ENCODE assay signal across 17 cellular contexts in genomic region chr7:134873253-134873652, GRCh38.
DNase-seq lines count a peak whose midpoint lies in the region; ATAC-seq and TF ChIP-seq lines count a peak whose summit lies in the region.
"Had no signal": no experiment of that assay in that cellular context is flagged by ENCODE, and none has a peak within 500 bp of the region (broad histone marks: within the 10 kb centered on the region; RNA-seq: fewer than 3 reads in every experiment).

No MANE protein-coding gene starts in this region.

- in situ Hi-C loops in IMR-90 (cut with MboI; ENCODE audit: low sequenced_read_pairs) (no loop called here), transverse colon (cut with MboI; ENCODE audit: low pct_ligation_motif_present in 1 of 4, low pct_unique_long_range_greater_than_20kb in 1 of 4, low sequenced_read_pairs in 3 of 4) (no loop called here)

- H4K91ac ChIP-seq in IMR-90 (ENCODE audit: insufficient read depth, low read depth, low read length) = no peak overlapping the region

- H2BK120ac ChIP-seq in IMR-90 (ENCODE audit: low read depth, low read length) = no peak overlapping the region

- no peak overlapping the region for H3K4me2 ChIP-seq in IMR-90 (ENCODE audit: low read depth, low read length)

- no peak overlapping the region for H2BK15ac ChIP-seq in IMR-90 (ENCODE audit: low read depth, low read length)

- H4K8ac ChIP-seq in IMR-90 (ENCODE audit: low read depth in 2 of 2, low read length in 2 of 2) = peak overlapping the region in 1 of 2 experiments; percentile 57; a peak in 1 of 4 replicates

- no peak overlapping the region; the same call in 1 of the 2 replicates for H3K14ac ChIP-seq in IMR-90 (replicated peaks; ENCODE audit: low read depth, low read length)

- peaks cover 76% of the 10 kb centered on the region for H4K20me1 ChIP-seq in IMR-90 (ENCODE audit: insufficient read depth, low read length)

- H3K9me3 ChIP-seq in IMR-90 (ENCODE audit: control insufficient read depth, insufficient read depth, low read length) (no peaks in the 10 kb centered on the region), transverse colon (no peaks in the 10 kb centered on the region)
- H3K9me3 ChIP-seq: gastrocnemius medialis, mucosa of descending colon had no signal

- H2AK5ac ChIP-seq in IMR-90 (ENCODE audit: low read depth, low read length) = no peak overlapping the region

- no TSS peak for BruUV-seq in IMR-90 (replicated peaks; lab: Mats Ljungman, UMichigan)

- peak overlapping the region; percentile 12; the same call in 1 of the 2 replicates for H3K27ac ChIP-seq in IMR-90 (ENCODE audit: insufficient read depth, low read length)
- peak overlapping the region; percentile 35 to 46 for H3K27ac ChIP-seq in coronary artery
- H3K27ac ChIP-seq in transverse colon = peak overlapping the region; percentile 6 to 70 (median 48)
- H3K27ac ChIP-seq: SK-N-MC had no signal

- CTCF ChIA-PET in IMR-90 (lab: Yijun Ruan, JAX) = no interaction called here

- no peak overlapping the region for H3K9ac ChIP-seq in IMR-90 (ENCODE audit: low read depth, low read length)

- no peak overlapping the region for H3K23ac ChIP-seq in IMR-90 (ENCODE audit: low read depth, low read length)

- ATAC-seq in IMR-90 (ENCODE audit: low read depth) = no peak
- ATAC-seq in HG02884 (IDR thresholded peaks at IDR 0.05; ENCODE audit: unreplicated experiment) = no peak
- ATAC-seq: mucosa of descending colon had no signal

- H2AFZ ChIP-seq in IMR-90 (replicated peaks; ENCODE audit: low read length, poor library complexity) = no peak overlapping the region

- TF ChIP-seq CTCF in IMR-90 (conservative IDR thresholded peaks at IDR 0.05; ENCODE audit: low read depth, low read length) = no peak
- no peak for TF ChIP-seq CTCF in coronary artery (IDR thresholded peaks at IDR 0.05)
- TF ChIP-seq CTCF in transverse colon (IDR thresholded peaks at IDR 0.05) = no peak

- H3K79me1 ChIP-seq in IMR-90 (ENCODE audit: low read depth in 1 of 2, low read length in 2 of 2) = peaks cover 30 to 76% of the 10 kb centered on the region in 2 experiments

- TF ChIP-seq EP300 in transverse colon (IDR thresholded peaks at IDR 0.05; ENCODE audit: low read depth) = no peak

- H3K56ac ChIP-seq in IMR-90 (ENCODE audit: extremely low read depth, insufficient read depth, low read length) = no peak overlapping the region

- H2BK5ac ChIP-seq in IMR-90 (ENCODE audit: low read depth, low read length, poor library complexity, severe bottlenecking) = peak overlapping the region; percentile 35

- no peak overlapping the region; the same call in 1 of the 2 replicates for H4K5ac ChIP-seq in IMR-90 (ENCODE audit: low read depth, low read length)

- intact Hi-C loops in IMR-90 (cut with micrococcal nuclease) = no loop called here
- intact Hi-C loops in transverse colon (cut with DNase I; ENCODE audit: low total_unique reads) = no loop called here

- no peak for TF ChIP-seq RAD21 in IMR-90 (IDR thresholded peaks at IDR 0.05; ENCODE audit: low read length)

- TF ChIP-seq POLR2A in IMR-90 (IDR thresholded peaks at IDR 0.05; ENCODE audit: low read depth, low read length) (no peak), transverse colon (IDR thresholded peaks at IDR 0.05) (no peak)

- H3K4ac ChIP-seq in IMR-90 (ENCODE audit: low read depth, low read length) = peak overlapping the region; percentile 46; the same call in 1 of the 2 replicates

- H3K4me3 ChIP-seq in IMR-90 (ENCODE audit: insufficient read depth, low read depth, low read length) (no peak overlapping the region), coronary artery (no peak overlapping the region), transverse colon (no peak overlapping the region)
- H3K4me3 ChIP-seq: gastrocnemius medialis, mucosa of descending colon, SK-N-MC, skin epidermis had no signal

- H3K36me3 ChIP-seq in IMR-90 (ENCODE audit: control insufficient read depth, insufficient read depth, low read length) (peaks cover 23% of the 10 kb centered on the region), transverse colon (no peaks in the 10 kb centered on the region)

- H3K27me3 ChIP-seq in IMR-90 (ENCODE audit: control insufficient read depth, insufficient read depth, low read length) (no peaks in the 10 kb centered on the region), transverse colon (no peaks in the 10 kb centered on the region)
- H3K27me3 ChIP-seq: gastrocnemius medialis had no signal

- peaks cover 17% of the 10 kb centered on the region for H3K4me1 ChIP-seq in IMR-90 (ENCODE audit: control insufficient read depth, insufficient read depth, low read length)
- peaks cover 0 to 19% (median 7%) of the 10 kb centered on the region in 4 donors for H3K4me1 ChIP-seq in transverse colon
- H3K4me1 ChIP-seq: gastrocnemius medialis had no signal

- no peak overlapping the region for H3K18ac ChIP-seq in IMR-90 (ENCODE audit: low read depth, low read length)

- dilution Hi-C loops in IMR-90 (cut with HindIII; ENCODE audit: low sequenced_read_pairs, unreplicated experiment) = no loop called here

- WGBS in IMR-90 (ENCODE audit: extremely low coverage in 2 of 2, insufficient read length in 1 of 2), 2 experiments = 63% methylated on average over 4 of the region's 6 CpGs; no CpG with 5 or more reads in 1 of the 2 experiments
- WGBS in transverse colon (ENCODE audit: low coverage in 1 of 2), 2 donors = 79 to 90% methylated on average over 2 to 6 of the region's 6 CpGs

- DNase-seq in IMR-90 = peak; percentile 47
- no peak for DNase-seq in coronary artery (ENCODE audit: low spot score)
- peak; percentile 65 for DNase-seq in iris pigment epithelial cell (ENCODE audit: low read depth)
- DNase-seq in transverse colon = no peak
- no peak for DNase-seq in SW480 (ENCODE audit: low spot score)
- DNase-seq in stimulated activated CD4-positive, alpha-beta T cell treated with anti-CD3 and anti-CD28 coated beads, Interleukin-2, amount 100 ng/mL, for 48 hours = no peak
- DNase-seq: activated CD4-positive, alpha-beta memory T cell treated with anti-CD3 and anti-CD28 coated beads for 36 hours; amniotic stem cell; CD4-positive, alpha-beta memory T cell; gastrocnemius medialis; mucosa of descending colon; NCI-H146; nucleus accumbens; stimulated activated naive CD4-positive, alpha-beta T cell treated with Interleukin-2 at 50 U/mL for 16 hours had no signal

- no peak overlapping the region for H2BK20ac ChIP-seq in IMR-90 (ENCODE audit: low read depth, low read length)

- H3K9me1 ChIP-seq in IMR-90 (ENCODE audit: insufficient read depth, low read length) = peaks cover 28% of the 10 kb centered on the region

- H2AK9ac ChIP-seq in IMR-90 (replicated peaks; ENCODE audit: low read depth, low read length, poor library complexity) = no peak overlapping the region

- POLR2A ChIA-PET in IMR-90 (lab: Charles Lee; ENCODE audit: unreplicated experiment) = no interaction called here

TF ChIP-seq in IMR-90, 13 proteins besides CTCF, POLR2A, EP300 and RAD21:
- peak; percentile 76 for TF ChIP-seq CEBPB (IDR thresholded peaks at IDR 0.05; ENCODE audit: low read depth, low read length)
- TF ChIP-seq CHD1 (IDR thresholded peaks at IDR 0.05; ENCODE audit: low read depth, low read length) = no peak

Comparison
In these comparisons a context has a peak if more than half of its experiments do, and no peak if none do; other contexts are left out.
1. DNase-seq: peak in IMR-90 (single experiment) and iris pigment epithelial cell (single experiment); none in coronary artery (single experiment), transverse colon (single experiment), SW480 (single experiment) and stimulated activated CD4-positive, alpha-beta T cell treated with anti-CD3 and anti-CD28 coated beads, Interleukin-2, amount 100 ng/mL, for 48 hours (0 of 2).
2. Peak in every context shown above with its lines, with median percentiles within 50 percentile points of each other: H3K27ac ChIP-seq.